In genomic region chr20:40728470-40728869, GRCh38 we compare ENCODE assay signal across 20 cellular contexts. TPM values are rescaled to one million over a fixed set of nuclear protein-coding genes. Genes with fewer than 3 reads are reported as not detected.
A peak's percentile ranks its signal among the peaks of the same experiment; 100 is the strongest.
DNase-seq lines count a peak whose midpoint lies in the region; FAIRE-seq and TF ChIP-seq lines count a peak whose summit lies in the region.
"Had no signal": no experiment of that assay in that cellular context is flagged by ENCODE, and none has a peak within 500 bp of the region (broad histone marks: within the 10 kb centered on the region; RNA-seq: fewer than 3 reads in every experiment).

No MANE protein-coding gene starts in this region.

- H3K9ac ChIP-seq in H9 (ENCODE audit: extremely low read depth, insufficient read length, low read length), result no peak overlapping the region

- no peak overlapping the region for H3K56ac ChIP-seq in H9 (ENCODE audit: insufficient read length, low read depth, low read length)

- H3K9me3 Mint-ChIP-seq in H9, result peaks cover 4 to 6% of the 10 kb centered on the region in 2 experiments; a peak in 2 of 5 replicates

- H3K9me3 ChIP-seq in H9 (ENCODE audit: control insufficient read depth, low read depth, low read length), result no peaks in the 10 kb centered on the region
- H3K9me3 ChIP-seq: left lung, right lobe of liver, vagina had no signal

- H3K4me1 ChIP-seq in H9 (ENCODE audit: insufficient read depth, low read length), result no peaks in the 10 kb centered on the region
- H3K4me1 ChIP-seq: left lung, right lobe of liver, vagina had no signal

- H3K4me3 ChIP-seq in BJ (ENCODE audit: low read depth, low read length) (no peak overlapping the region), fibroblast of the aortic adventitia (ENCODE audit: low read depth, low read length) (no peak overlapping the region)
- H3K4me3 ChIP-seq: left lung, right lobe of liver, vagina had no signal

- H3K27me3 Mint-ChIP-seq in H9 (ENCODE audit: low read depth), result no peaks in the 10 kb centered on the region; the same call in 1 of the 2 replicates

- POLR2A ChIA-PET in BJ (lab: Charles Lee), result no interaction called here

- H3T11ph ChIP-seq in H9 (ENCODE audit: low read length), result no peak overlapping the region

- H3K18ac ChIP-seq in H9 (ENCODE audit: insufficient read length, low read depth, low read length), result no peak overlapping the region

- H3K23ac ChIP-seq in H9 (ENCODE audit: insufficient read length, low read depth, low read length), result no peak overlapping the region

- H2BK5ac ChIP-seq in H9 (ENCODE audit: insufficient read length, low read length), result no peak overlapping the region

- H3K79me1 ChIP-seq in H9 (ENCODE audit: insufficient read depth, low read depth, low read length, poor library complexity, severe bottlenecking), result no peaks in the 10 kb centered on the region

- CTCF ChIA-PET in BJ (lab: Yijun Ruan, JAX), result interaction anchor here (1.4 kb wide), 1 partner anchor 38 kb away, joined by 4 read pairs; no protein-coding TSS in a partner anchor

- no peak overlapping the region for H3K4me3 Mint-ChIP-seq in H9
- H3K4me3 Mint-ChIP-seq: naive thymus-derived CD4-positive, alpha-beta T cell; stimulated activated naive B cell treated with anti-CD40 and anti-IgM and Interleukin-4, amounts not matched to agents 10 μg/mL and 1 μg/mL and 100 μg/mL, for 72 hours had no signal

- no peak overlapping the region for H2AFZ ChIP-seq in H9 (ENCODE audit: low read length)

- H2BK15ac ChIP-seq in H9 (ENCODE audit: low read depth, low read length), result no peak overlapping the region

- no peak overlapping the region for H4K8ac ChIP-seq in H9 (replicated peaks; ENCODE audit: insufficient read length, low read depth, low read length)

- no peaks in the 10 kb centered on the region for H4K20me1 ChIP-seq in H9 (ENCODE audit: control insufficient read depth, insufficient read depth, insufficient read length)

- H4K5ac ChIP-seq in H9 (ENCODE audit: insufficient read length, low read depth, low read length), result no peak overlapping the region

- H3K79me2 ChIP-seq in H9 (ENCODE audit: insufficient read depth, low read length), result no peaks in the 10 kb centered on the region

- H3K4me1 Mint-ChIP-seq in H9, result peaks cover 7 to 9% of the 10 kb centered on the region in 2 experiments
- H3K4me1 Mint-ChIP-seq: stimulated activated naive B cell treated with anti-CD40 and anti-IgM and Interleukin-4, amounts not matched to agents 10 μg/mL and 1 μg/mL and 100 μg/mL, for 72 hours had no signal

- no peaks in the 10 kb centered on the region for H3K23me2 ChIP-seq in H9 (ENCODE audit: insufficient read length, low read depth, low read length, poor library complexity, severe bottlenecking)

- no peak overlapping the region for H4K91ac ChIP-seq in H9 (ENCODE audit: insufficient read length, low read depth, low read length)

- no peak overlapping the region for H3K27ac ChIP-seq in H9 (ENCODE audit: insufficient read length, low read depth, low read length)
- H3K27ac ChIP-seq: epithelial cell of prostate, left lung, right lobe of liver, vagina had no signal

- H3K4ac ChIP-seq in H9 (ENCODE audit: low read depth, low read length), result no peak overlapping the region

- H2AK5ac ChIP-seq in H9 (ENCODE audit: insufficient read length, low read length), result no peak overlapping the region

- no peak overlapping the region for H2BK20ac ChIP-seq in H9 (ENCODE audit: low read depth, low read length, poor library complexity, severe bottlenecking)

- H3K36me3 ChIP-seq in BJ (ENCODE audit: control insufficient read depth, insufficient read depth, low read length), result no peaks in the 10 kb centered on the region
- H3K36me3 ChIP-seq: left lung, right lobe of liver, vagina had no signal

- no peak overlapping the region for H3K4me2 ChIP-seq in H9 (ENCODE audit: insufficient read depth, insufficient read length, low read length)

- peak; percentile 23 for FAIRE-seq in RCC 7860 (lab: Jason Lieb, UNC)
- FAIRE-seq: G401.6, TTC549 had no signal

- DNase-seq in BJ (ENCODE audit: low read depth) (no peak), H9 (no peak), RCC 7860 (ENCODE audit: low spot score) (no peak), fibroblast of the aortic adventitia (ENCODE audit: low read depth) (no peak), NOMO-1 treated with DMSO at 0.1 percent for 48 hours (lab: John Stamatoyannopoulos, UW; ENCODE audit: unreplicated experiment) (no peak), GM19238 (ENCODE audit: insufficient read length, low spot score) (no peak), nucleus accumbens (lab: John Stamatoyannopoulos, UW) (no peak)
- DNase-seq in stimulated activated naive CD4-positive, alpha-beta T cell (lab: John Stamatoyannopoulos, UW), result no peak
- DNase-seq: activated naive CD4-positive, alpha-beta T cell treated with Interleukin-2 at 50 U/mL for 16 hours; left lung; naive thymus-derived CD4-positive, alpha-beta T cell; NCI-H1417 treated with DMSO at 0.1 percent for 48 hours; NCI-H446 treated with DMSO at 0.1 percent for 48 hours; right lobe of liver; stimulated activated CD4-positive, alpha-beta T cell treated with anti-CD3 and anti-CD28 coated beads, Interleukin-4, amount 100 ng/mL, for 4 hours; stimulated activated naive B cell treated with anti-CD40 and anti-IgM and Interleukin-4, amounts not matched to agents 10 μg/mL and 1 μg/mL and 100 μg/mL, for 72 hours had no signal

- H3K27me3 ChIP-seq in BJ (ENCODE audit: control insufficient read depth, insufficient read depth, low read length), result 0 out of 2 replicates have a peak, but pooled peaks cover 2% of the 10 kb centered on the region
- no peaks in the 10 kb centered on the region for H3K27me3 ChIP-seq in H9 (ENCODE audit: insufficient read depth, low read length)
- H3K27me3 ChIP-seq: right lobe of liver, vagina had no signal

- no peak overlapping the region for H2BK120ac ChIP-seq in H9 (ENCODE audit: low read depth, low read length, poor library complexity, severe bottlenecking)

- no peak overlapping the region for H2BK12ac ChIP-seq in H9 (ENCODE audit: insufficient read length, low read depth, low read length)

- TF ChIP-seq CTCF in BJ (IDR thresholded peaks at IDR 0.05; ENCODE audit: insufficient read depth, low read depth, low read length), result peak; percentile 28; the same call in 1 of the 2 replicates
- TF ChIP-seq CTCF in H9 (conservative IDR thresholded peaks at IDR 0.05), result peak; percentile 30; the same call in 2 of the 3 replicates
- peak; percentile 31 for TF ChIP-seq CTCF in fibroblast of the aortic adventitia (IDR thresholded peaks at IDR 0.05; ENCODE audit: insufficient read depth, low read length)

- H3K14ac ChIP-seq in H9 (ENCODE audit: insufficient read depth, low read length), result no peak overlapping the region

- H3K36me3 Mint-ChIP-seq in H9 (ENCODE audit: insufficient read depth in 1 of 3, low read depth in 3 of 3), result peaks cover 0 to 4% (median 2%) of the 10 kb centered on the region in 3 experiments; a peak in 2 of 7 replicates
- H3K36me3 Mint-ChIP-seq: naive thymus-derived CD4-positive, alpha-beta T cell; stimulated activated naive B cell treated with anti-CD40 and anti-IgM and Interleukin-4, amounts not matched to agents 10 μg/mL and 1 μg/mL and 100 μg/mL, for 72 hours had no signal

- WGBS in H9 (ENCODE audit: extremely low coverage, insufficient read length, low lambda C conversion rate), result no CpG with 5 or more reads among the region's 1 CpG

- no peak overlapping the region for H3K27ac Mint-ChIP-seq in H9
- H3K27ac Mint-ChIP-seq: naive thymus-derived CD4-positive, alpha-beta T cell; stimulated activated naive B cell treated with anti-CD40 and anti-IgM and Interleukin-4, amounts not matched to agents 10 μg/mL and 1 μg/mL and 100 μg/mL, for 72 hours had no signal

RNA-seq across cellular contexts. Expression of gene MAFB, which starts 39.4 kb away (rescaled TPM):
- polyA plus RNA-seq in BJ (2011; rRNA removed), result 0.02 and 0.06 TPM in 2 replicates
- not detected in 2 replicates for polyA minus RNA-seq in BJ (2011; rRNA and poly(A)+ RNA removed)
- total RNA-seq in H9 (2021), result 0.85 and 1.0 TPM in 2 replicates
- total RNA-seq in fibroblast of the aortic adventitia (ENCODE audit: low replicate concordance), result 1.5 and 42.8 TPM in 2 replicates
- polyA plus RNA-seq: naive thymus-derived CD4-positive, alpha-beta T cell had no signal
